Comparison of ENCODE assay signal across 8 cellular contexts in genomic region chr19:32373614-32374295, GRCh38. TPM values are rescaled to one million over a fixed set of nuclear protein-coding genes. Genes with fewer than 3 reads are reported as not detected.
DNase-seq lines count a peak whose midpoint lies in the region; ATAC-seq and TF ChIP-seq lines count a peak whose summit lies in the region.

No MANE protein-coding gene starts in this region.

- peaks cover 6% of the 10 kb centered on the region in 2 donors for H3K9me3 Mint-ChIP-seq in stimulated activated naive B cell treated with anti-CD40 and anti-IgM and Interleukin-4, amounts not matched to agents 10 μg/mL and 1 μg/mL and 100 μg/mL, for 72 hours

- WGBS in tibial nerve, 2 donors: 52 to 56% methylated on average over 9 of the region's 9 CpGs

- H3K9ac ChIP-seq in HCT116 (ENCODE audit: low read length): peak overlapping the region; percentile 40

- no peak overlapping the region for H3K4me3 Mint-ChIP-seq in stimulated activated naive B cell treated with anti-CD40 and anti-IgM and Interleukin-4, amounts not matched to agents 10 μg/mL and 1 μg/mL and 100 μg/mL, for 72 hours

- H3K27me3 ChIP-seq in HCT116 (ENCODE audit: insufficient read depth, low read length): no peaks in the 10 kb centered on the region
- H3K27me3 ChIP-seq in RWPE2 (ENCODE audit: insufficient read depth, poor library complexity, severe bottlenecking): no peaks in the 10 kb centered on the region
- H3K27me3 ChIP-seq in tibial nerve: no peaks in the 10 kb centered on the region

- H3K9me2 ChIP-seq in HCT116 (ENCODE audit: insufficient read depth): no peaks in the 10 kb centered on the region

- peaks cover 2 to 7% of the 10 kb centered on the region in 2 donors for H3K4me1 Mint-ChIP-seq in stimulated activated naive B cell treated with anti-CD40 and anti-IgM and Interleukin-4, amounts not matched to agents 10 μg/mL and 1 μg/mL and 100 μg/mL, for 72 hours

- H2AFZ ChIP-seq in HCT116 (ENCODE audit: low read depth, low read length, poor library complexity, severe bottlenecking): no peak overlapping the region

- H3K27me3 Mint-ChIP-seq in stimulated activated naive B cell treated with anti-CD40 and anti-IgM and Interleukin-4, amounts not matched to agents 10 μg/mL and 1 μg/mL and 100 μg/mL, for 72 hours: no peaks in the 10 kb centered on the region

- no TSS peak for BruUV-seq in HCT116 (replicated peaks; lab: Mats Ljungman, UMichigan)

- no peak for TF ChIP-seq CTCF in HCT116 (IDR thresholded peaks at IDR 0.05 in 2 of 3, conservative IDR thresholded peaks at IDR 0.05 in 1 of 3; ENCODE audit: borderline replicate concordance in 1 of 3, insufficient read depth in 1 of 3, low read depth in 2 of 3, low read length in 2 of 3)
- TF ChIP-seq CTCF in RWPE2 (IDR thresholded peaks at IDR 0.05; ENCODE audit: poor library complexity, severe bottlenecking): no peak
- no peak for TF ChIP-seq CTCF in fibroblast of the aortic adventitia (IDR thresholded peaks at IDR 0.05; ENCODE audit: insufficient read depth, low read length)
- TF ChIP-seq CTCF in tibial nerve (IDR thresholded peaks at IDR 0.05): no peak

- H3K27ac ChIP-seq in HCT116 (ENCODE audit: low read depth, low read length): peak overlapping the region; percentile 68
- H3K27ac ChIP-seq in RWPE2 (ENCODE audit: poor library complexity, severe bottlenecking): peak overlapping the region; percentile 92
- peak overlapping the region in 2 of 4 donors; percentile 43 to 72 for H3K27ac ChIP-seq in tibial nerve

- H4K20me1 ChIP-seq in HCT116 (ENCODE audit: insufficient read depth): no peaks in the 10 kb centered on the region

- H3K79me2 ChIP-seq in HCT116 (ENCODE audit: insufficient read depth, low read length): peaks cover 62% of the 10 kb centered on the region

- POLR2A ChIA-PET in HCT116 (lab: Charles Lee): interaction anchor here (0.8 kb wide), 1 partner anchor 14 kb away, joined by 3 read pairs; no protein-coding TSS in a partner anchor

- no peak for TF ChIP-seq POLR2A in HCT116 (IDR thresholded peaks at IDR 0.05; ENCODE audit: borderline replicate concordance, extremely low read depth, insufficient read depth, insufficient read length)
- TF ChIP-seq POLR2A in tibial nerve (IDR thresholded peaks at IDR 0.05): no peak

- TF ChIP-seq EP300 in tibial nerve (IDR thresholded peaks at IDR 0.05): no peak

- peaks cover 31 to 35% of the 10 kb centered on the region in 2 experiments for H3K4me1 ChIP-seq in HCT116 (ENCODE audit: control insufficient read depth in 1 of 2, insufficient read depth in 2 of 2, low read length in 2 of 2)
- H3K4me1 ChIP-seq in RWPE2 (ENCODE audit: insufficient read depth, poor library complexity, severe bottlenecking): peaks cover 20% of the 10 kb centered on the region
- H3K4me1 ChIP-seq in tibial nerve: peaks cover 0 to 21% (median 0%) of the 10 kb centered on the region in 4 donors

- ATAC-seq in HCT116 (peak; percentile 99), RWPE2 (ENCODE audit: low read depth) (peak; percentile 99), HG03045 (IDR thresholded peaks at IDR 0.05; ENCODE audit: unreplicated experiment) (no peak)
- ATAC-seq in stimulated activated naive B cell treated with anti-CD40 and anti-IgM and Interleukin-4, amounts not matched to agents 10 μg/mL and 1 μg/mL and 100 μg/mL, for 72 hours (replicated peaks): no peak

- H3K36me3 Mint-ChIP-seq in stimulated activated naive B cell treated with anti-CD40 and anti-IgM and Interleukin-4, amounts not matched to agents 10 μg/mL and 1 μg/mL and 100 μg/mL, for 72 hours: peaks cover 53 to 72% of the 10 kb centered on the region in 2 donors

- H3K36me3 ChIP-seq in HCT116 (ENCODE audit: control insufficient read depth in 1 of 2, insufficient read depth in 2 of 2, low read length in 2 of 2) (peaks cover 0 to 15% of the 10 kb centered on the region in 2 experiments; a peak in 2 of 4 replicates), RWPE2 (ENCODE audit: low read depth) (peaks cover 54% of the 10 kb centered on the region), tibial nerve (peaks cover 4 to 41% (median 4%) of the 10 kb centered on the region in 3 donors)

- RAD21 ChIA-PET in HCT116 (lab: Charles Lee; ENCODE audit: low non-redundant PET in 1 of 2, low total read pairs in 2 of 2, uncharacterized antibody in 2 of 2, unreplicated experiment in 2 of 2): interaction anchor here in 1 of 2 experiments (0.5 kb wide), 1 partner anchor 690 kb away, joined by 5 read pairs; no protein-coding TSS in a partner anchor

- intact Hi-C loops in HCT116 (cut with micrococcal nuclease): no loop called here

- TF ChIP-seq RAD21 in HCT116 (IDR thresholded peaks at IDR 0.05; ENCODE audit: low read depth): no peak

- H3K4me3 ChIP-seq in HCT116 (replicated peaks in 1 of 2; ENCODE audit: low read depth in 1 of 2, low read length in 2 of 2): peak overlapping the region in 1 of 2 experiments; percentile 42; a peak in 2 of 4 replicates
- H3K4me3 ChIP-seq in RWPE2 (ENCODE audit: severe bottlenecking): no peak overlapping the region
- peak overlapping the region; percentile 26 for H3K4me3 ChIP-seq in fibroblast of the aortic adventitia (ENCODE audit: low read depth, low read length)
- no peak overlapping the region for H3K4me3 ChIP-seq in tibial nerve

- peak overlapping the region; percentile 74 for H3K4me2 ChIP-seq in HCT116 (ENCODE audit: low read length)

- H3K27ac Mint-ChIP-seq in stimulated activated naive B cell treated with anti-CD40 and anti-IgM and Interleukin-4, amounts not matched to agents 10 μg/mL and 1 μg/mL and 100 μg/mL, for 72 hours: no peak overlapping the region

- DNase-seq in HCT116 (ENCODE audit: low read depth, low spot score): peak; percentile 94
- DNase-seq in RWPE2 (ENCODE audit: low spot score): peak; percentile 85
- DNase-seq in fibroblast of the aortic adventitia (ENCODE audit: low read depth): peak; percentile 99
- DNase-seq in pulmonary artery endothelial cell (ENCODE audit: low read depth, low spot score): peak; percentile 93
- DNase-seq in tibial nerve (ENCODE audit: low spot score in 2 of 2): no peak
- no peak for DNase-seq in stimulated activated naive B cell treated with anti-CD40 and anti-IgM and Interleukin-4, amounts not matched to agents 10 μg/mL and 1 μg/mL and 100 μg/mL, for 72 hours
- no peak for DNase-seq in cerebellum (ENCODE audit: low spot score)

- H3K9me3 ChIP-seq in HCT116 (ENCODE audit: control insufficient read depth in 1 of 2, insufficient read depth in 1 of 2, low read depth in 1 of 2, low read length in 2 of 2) (no peaks in the 10 kb centered on the region), RWPE2 (ENCODE audit: severe bottlenecking) (no peaks in the 10 kb centered on the region), tibial nerve (peaks cover 0 to 7% (median 0%) of the 10 kb centered on the region in 4 donors)

- CTCF ChIA-PET in HCT116 (lab: Charles Lee): interaction anchor here (0.8 kb wide), 1 partner anchor 36 kb away, joined by 4 read pairs; no protein-coding TSS in a partner anchor

TF ChIP-seq in HCT116, 20 proteins besides CTCF, POLR2A, EP300 and RAD21 (continues in another document):
- TF ChIP-seq FOSL1 (IDR thresholded peaks at IDR 0.05; ENCODE audit: low read depth) (peak; percentile 97), POLR2AphosphoS5 (IDR thresholded peaks at IDR 0.05; ENCODE audit: low read depth, low read length) (peak; percentile 68), CBX3 (IDR thresholded peaks at IDR 0.05; ENCODE audit: low read depth) (peak; percentile 89; the same call in 1 of the 2 replicates), YY1 (IDR thresholded peaks at IDR 0.05; ENCODE audit: extremely low read depth, insufficient replicate concordance, low read depth, low read length) (no peak), ZNF274 (IDR thresholded peaks at IDR 0.05; ENCODE audit: low read depth, low read length) (no peak), SP1 (IDR thresholded peaks at IDR 0.05; ENCODE audit: low read depth) (peak; percentile 92), EGR1 (IDR thresholded peaks at IDR 0.05; ENCODE audit: low read depth) (peak; percentile 14; the same call in 1 of the 2 replicates), JUND (IDR thresholded peaks at IDR 0.05) (peak; percentile 96), ZBTB33 (IDR thresholded peaks at IDR 0.05; ENCODE audit: extremely low read depth, insufficient replicate concordance, low read length) (peak; percentile 24), EZH2 (IDR thresholded peaks at IDR 0.05) (no peak), EZH2phosphoT487 (IDR thresholded peaks at IDR 0.05; ENCODE audit: borderline replicate concordance) (no peak), ELF1 (IDR thresholded peaks at IDR 0.05; ENCODE audit: borderline replicate concordance, low read depth) (no peak; the same call in 1 of the 2 replicates), MAX (IDR thresholded peaks at IDR 0.05) (peak; percentile 73), TCF7L2 (IDR thresholded peaks at IDR 0.05; ENCODE audit: borderline replicate concordance, extremely low read depth, insufficient read depth, insufficient read length) (peak; percentile 41)

RNA-seq across cellular contexts. Expression of gene ZNF507, which starts 28.3 kb away (rescaled TPM):
- total RNA-seq in HCT116 (2021; ENCODE audit: unreplicated experiment) (27.4 TPM), fibroblast of the aortic adventitia (ENCODE audit: low replicate concordance) (15.9 and 17.1 TPM in 2 replicates), pulmonary artery endothelial cell (12.9 and 16.6 TPM in 2 replicates), tibial nerve (10 to 100 TPM; 28.5 to 35.7 (median 32.1) TPM), cerebellum (33.9 TPM)
- polyA plus RNA-seq in HCT116 (2012): 8.1 and 10.3 TPM in 2 replicates

RNA-seq across cellular contexts. Expression of gene DPY19L3, which starts 31.8 kb away (rescaled TPM):
- total RNA-seq in HCT116 (2021; ENCODE audit: unreplicated experiment): 14.5 TPM
- 3.7 and 5.0 TPM in 2 replicates for polyA plus RNA-seq in HCT116 (2012)
- 21.9 and 36.2 TPM in 2 replicates for total RNA-seq in fibroblast of the aortic adventitia (ENCODE audit: low replicate concordance)
- total RNA-seq in pulmonary artery endothelial cell: 22.2 and 22.7 TPM in 2 replicates
- 10 to 100 TPM; 19.4 to 95.7 (median 39.6) TPM for total RNA-seq in tibial nerve
- total RNA-seq in cerebellum: 70.5 TPM

Comparison
In these comparisons a context has a peak if more than half of its experiments do, and no peak if none do; other contexts are left out.
1. ATAC-seq: peak in HCT116 (single experiment) and RWPE2 (single experiment); none in stimulated activated naive B cell treated with anti-CD40 and anti-IgM and Interleukin-4, amounts not matched to agents 10 μg/mL and 1 μg/mL and 100 μg/mL, for 72 hours (0 of 2) and HG03045 (single experiment).
2. DNase-seq: peak in HCT116 (single experiment), RWPE2 (single experiment), fibroblast of the aortic adventitia (single experiment) and pulmonary artery endothelial cell (single experiment); none in tibial nerve (0 of 2), stimulated activated naive B cell treated with anti-CD40 and anti-IgM and Interleukin-4, amounts not matched to agents 10 μg/mL and 1 μg/mL and 100 μg/mL, for 72 hours (single experiment) and cerebellum (single experiment).